17 cellular contexts compared by ENCODE assay signal in the genomic region with DNA sequence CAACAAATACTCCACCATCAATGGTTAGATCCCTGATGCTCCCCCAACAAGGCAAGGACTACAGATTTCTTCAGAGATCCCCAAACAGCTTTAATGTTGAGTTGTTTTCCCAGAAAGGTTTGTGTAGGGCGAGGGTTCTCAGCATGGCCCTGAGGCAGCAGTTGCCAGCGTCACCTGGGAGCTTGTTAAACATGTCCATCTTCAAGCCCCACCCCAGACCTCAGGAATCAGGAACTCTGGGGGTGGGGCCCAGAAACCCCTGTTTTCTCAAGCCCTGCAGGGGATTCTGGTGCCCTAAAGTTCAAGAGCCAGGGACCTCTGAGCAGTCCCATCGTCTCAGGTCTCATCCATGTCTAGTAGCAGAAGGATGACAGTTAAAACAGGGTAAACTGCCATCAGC. TPM values are rescaled to one million over a fixed set of nuclear protein-coding genes. Genes with fewer than 3 reads are reported as not detected.
DNase-seq lines count a peak whose midpoint lies in the region; ATAC-seq and TF ChIP-seq lines count a peak whose summit lies in the region.
"Had no signal": no experiment of that assay in that cellular context is flagged by ENCODE, and none has a peak within 500 bp of the region (broad histone marks: within the 10 kb centered on the region; RNA-seq: fewer than 3 reads in every experiment).

No MANE protein-coding gene starts in this region.

- 93 to 94% methylated on average over 3 of the region's 3 CpGs for WGBS in endodermal cell (ENCODE audit: insufficient coverage in 1 of 2, insufficient read length in 1 of 2), 2 experiments
- WGBS in upper lobe of left lung, 2 donors = 56 to 58% methylated on average over 1 to 3 of the region's 3 CpGs
- WGBS in transverse colon (ENCODE audit: low coverage in 1 of 2), 2 donors = 70 to 80% methylated on average over 2 to 3 of the region's 3 CpGs

- no peak overlapping the region for H3K4me3 Mint-ChIP-seq in endodermal cell
- H3K4me3 Mint-ChIP-seq: B cell; CD8-positive, alpha-beta T cell had no signal

- H3K9me3 Mint-ChIP-seq in endodermal cell = no peaks in the 10 kb centered on the region
- H3K9me3 Mint-ChIP-seq: CD8-positive, alpha-beta T cell had no signal

- TF ChIP-seq CTCF in endodermal cell (conservative IDR thresholded peaks at IDR 0.05) = no peak
- TF ChIP-seq CTCF in lower lobe of right lung (IDR thresholded peaks at IDR 0.05) = no peak
- no peak for TF ChIP-seq CTCF in upper lobe of left lung (IDR thresholded peaks at IDR 0.05)
- TF ChIP-seq CTCF in transverse colon (IDR thresholded peaks at IDR 0.05) = no peak

- DNase-seq in endodermal cell (peak; percentile 67), lower lobe of right lung (no peak), upper lobe of left lung (no peak), ecto neural progenitor cell (ENCODE audit: low spot score) (no peak), transverse colon (no peak)
- DNase-seq: CD8-positive, alpha-beta T cell; KBM-7; NCI-H1092; NCI-H1694; NCI-H2107; NCI-H226; NCI-H526 treated with DMSO at 0.1 percent for 48 hours had no signal

- no peak for ATAC-seq in lower lobe of right lung
- ATAC-seq in upper lobe of left lung (ENCODE audit: low FRiP score in 2 of 2) = no peak
- no peak for ATAC-seq in GM21717 (IDR thresholded peaks at IDR 0.05; ENCODE audit: unreplicated experiment)
- ATAC-seq: CD8-positive, alpha-beta T cell; HCT116 had no signal

- TF ChIP-seq EP300 in upper lobe of left lung (IDR thresholded peaks at IDR 0.05) (no peak), transverse colon (IDR thresholded peaks at IDR 0.05; ENCODE audit: low read depth) (no peak)

- H3K27ac Mint-ChIP-seq in endodermal cell = no peak overlapping the region
- H3K27ac Mint-ChIP-seq: B cell; CD8-positive, alpha-beta T cell had no signal

- H3K27ac ChIP-seq in HUES6 (ENCODE audit: low read depth, low read length) (no peak overlapping the region), endodermal cell (ENCODE audit: low read depth, low read length) (no peak overlapping the region), lower lobe of right lung (peak overlapping the region; percentile 51), upper lobe of left lung (peak overlapping the region; percentile 8 to 73 (median 64)), transverse colon (no peak overlapping the region)
- H3K27ac ChIP-seq: SJSA1 had no signal

- H3K9ac ChIP-seq in HUES6 (ENCODE audit: low read length) (no peak overlapping the region), endodermal cell (ENCODE audit: extremely low read depth, low read length, poor library complexity, severe bottlenecking) (no peak overlapping the region)

- H3K4me3 ChIP-seq in HUES6 (ENCODE audit: low read depth, low read length) = peak overlapping the region; percentile 23; the same call in 1 of the 2 replicates
- no peak overlapping the region for H3K4me3 ChIP-seq in endodermal cell (ENCODE audit: low read length)
- H3K4me3 ChIP-seq in lower lobe of right lung = no peak overlapping the region
- no peak overlapping the region for H3K4me3 ChIP-seq in upper lobe of left lung
- no peak overlapping the region for H3K4me3 ChIP-seq in transverse colon
- H3K4me3 ChIP-seq: SJSA1 had no signal

- in situ Hi-C loops in transverse colon (cut with MboI; ENCODE audit: low pct_ligation_motif_present in 1 of 4, low pct_unique_long_range_greater_than_20kb in 1 of 4, low sequenced_read_pairs in 3 of 4) = loop anchor here in 2 of 4 donors (25.0 kb wide), 2 partner anchors 1939 to 1964 kb away; no protein-coding TSS in a partner anchor

- H3K27me3 Mint-ChIP-seq in endodermal cell (ENCODE audit: insufficient read depth) = peaks cover 66% of the 10 kb centered on the region

- H3K36me3 ChIP-seq in HUES6 (ENCODE audit: control insufficient read depth, insufficient read depth, low read length) = no peaks in the 10 kb centered on the region
- H3K36me3 ChIP-seq in endodermal cell (ENCODE audit: control insufficient read depth, insufficient read depth, low read length) = no peaks in the 10 kb centered on the region
- H3K36me3 ChIP-seq in lower lobe of right lung = no peaks in the 10 kb centered on the region
- H3K36me3 ChIP-seq in upper lobe of left lung = no peaks in the 10 kb centered on the region
- H3K36me3 ChIP-seq in transverse colon = no peaks in the 10 kb centered on the region
- H3K36me3 ChIP-seq: SJSA1 had no signal

- H3K9me3 ChIP-seq in HUES6 (ENCODE audit: control insufficient read depth, insufficient read depth, low read depth, low read length) (no peaks in the 10 kb centered on the region), endodermal cell (ENCODE audit: control insufficient read depth, low read length) (no peaks in the 10 kb centered on the region), lower lobe of right lung (no peaks in the 10 kb centered on the region), upper lobe of left lung (no peaks in the 10 kb centered on the region), transverse colon (no peaks in the 10 kb centered on the region)
- H3K9me3 ChIP-seq: SJSA1 had no signal

- TF ChIP-seq POLR2A in upper lobe of left lung (IDR thresholded peaks at IDR 0.05) (no peak), transverse colon (IDR thresholded peaks at IDR 0.05) (no peak)

- intact Hi-C loops in lower lobe of right lung (cut with DNase I) (no loop called here), transverse colon (cut with DNase I; ENCODE audit: low total_unique reads) (no loop called here)

- H3K4me1 ChIP-seq in HUES6 (ENCODE audit: control insufficient read depth, insufficient read depth, low read length) = peaks cover 85% of the 10 kb centered on the region
- peaks cover 38% of the 10 kb centered on the region for H3K4me1 ChIP-seq in endodermal cell (ENCODE audit: control insufficient read depth, insufficient read depth, low read length)
- peaks cover 64% of the 10 kb centered on the region for H3K4me1 ChIP-seq in lower lobe of right lung
- peaks cover 22 to 61% (median 38%) of the 10 kb centered on the region in 4 donors for H3K4me1 ChIP-seq in upper lobe of left lung
- peaks cover 3 to 91% (median 55%) of the 10 kb centered on the region in 4 donors for H3K4me1 ChIP-seq in transverse colon
- H3K4me1 ChIP-seq: SJSA1 had no signal

- no peaks in the 10 kb centered on the region for H3K27me3 ChIP-seq in HUES6 (ENCODE audit: control insufficient read depth, insufficient read depth, low read length)
- H3K27me3 ChIP-seq in endodermal cell (ENCODE audit: control insufficient read depth, insufficient read depth, low read length, poor library complexity, severe bottlenecking) = peaks cover 23% of the 10 kb centered on the region
- no peaks in the 10 kb centered on the region for H3K27me3 ChIP-seq in lower lobe of right lung (ENCODE audit: low read depth)
- no peaks in the 10 kb centered on the region for H3K27me3 ChIP-seq in upper lobe of left lung
- no peaks in the 10 kb centered on the region for H3K27me3 ChIP-seq in transverse colon
- H3K27me3 ChIP-seq: SJSA1 had no signal

- peaks cover 60% of the 10 kb centered on the region for H3K4me1 Mint-ChIP-seq in endodermal cell
- H3K4me1 Mint-ChIP-seq: B cell had no signal

- no peaks in the 10 kb centered on the region for H3K36me3 Mint-ChIP-seq in endodermal cell (ENCODE audit: low read depth)
- H3K36me3 Mint-ChIP-seq: CD8-positive, alpha-beta T cell had no signal

RNA-seq across cellular contexts. Expression of a gene that starts 9.6 kb away (rescaled TPM):
- total RNA-seq in endodermal cell = 1 to 10 TPM in 1 of 2 donors, under 1 TPM in 1; 0.84 to 3.1 TPM
- polyA plus RNA-seq in endodermal cell (2013, experiment 1 of 2) = 133 TPM
- polyA plus RNA-seq in endodermal cell (2013, experiment 2 of 2) = 126 TPM
- 47.0 TPM for total RNA-seq in lower lobe of right lung
- total RNA-seq in upper lobe of left lung = 10 to 100 TPM; 23.0 to 45.7 (median 30.9) TPM
- 10 to 100 TPM; 46.8 to 84.2 (median 77.6) TPM for total RNA-seq in transverse colon

RNA-seq across cellular contexts. Expression of a gene that starts 42.1 kb away (rescaled TPM):
- total RNA-seq in endodermal cell = 100 to 1,000 TPM in 1 of 2 donors, 10 to 100 TPM in 1; 80.6 to 101 TPM
- 228 TPM for polyA plus RNA-seq in endodermal cell (2013, experiment 1 of 2)
- 191 TPM for polyA plus RNA-seq in endodermal cell (2013, experiment 2 of 2)
- total RNA-seq in lower lobe of right lung = 108 TPM
- 100 to 1,000 TPM in 3 of 6 donors, 10 to 100 TPM in 3; 73.6 to 411 (median 121) TPM for total RNA-seq in upper lobe of left lung
- total RNA-seq in transverse colon = 100 to 1,000 TPM; 106 to 155 (median 155) TPM

Comparison
In these comparisons a context has a peak if more than half of its experiments do, and no peak if none do; other contexts are left out.
1. H3K27ac ChIP-seq: peak in lower lobe of right lung (single experiment) and upper lobe of left lung (4 of 4); none in HUES6 (single experiment), endodermal cell (single experiment) and transverse colon (0 of 4).
2. RNA of a gene that starts 9.6 kb away (total RNA-seq): 46.8 to 84.2 TPM in transverse colon, 47.0 TPM in lower lobe of right lung (single experiment) and 23.0 to 45.7 TPM in upper lobe of left lung; 0.84 to 3.1 TPM in endodermal cell; every median in the first group is over 4 times any median in the second.